ENCODE assay signal across 11 cellular contexts in genomic region chr9:103601287-103601686, GRCh38.
"Had no signal": no experiment of that assay in that cellular context is flagged by ENCODE, and none has a peak within 500 bp of the region (broad histone marks: within the 10 kb centered on the region; RNA-seq: fewer than 3 reads in every experiment).

No MANE protein-coding gene starts in this region.

- H3K9ac ChIP-seq: GM23248 had no signal

- H2AFZ ChIP-seq: GM23248, GM23338 had no signal

- H3K9me3 ChIP-seq: HAP-1 had no signal

- H3K36me3 ChIP-seq: HAP-1 had no signal

- H3K4me2 ChIP-seq: GM23338 had no signal

- H3K27ac ChIP-seq: GM23248 had no signal

- H3K4me3 ChIP-seq: GM23248, GM23338, HAP-1 had no signal

- H3K4me1 ChIP-seq: HAP-1 had no signal

- FAIRE-seq: H1, H54 had no signal

- ATAC-seq: GM23338, HCT116 had no signal

- DNase-seq: GM23248, GOT3, H7, H9, HCEC 1CT, HFFc6 had no signal
